In genomic region chr16:75045424-75045823, GRCh38 we compare ENCODE assay signal across 17 cellular contexts. TPM values are rescaled to one million over a fixed set of nuclear protein-coding genes. Genes with fewer than 3 reads are reported as not detected.
DNase-seq lines count a peak whose midpoint lies in the region; ATAC-seq and TF ChIP-seq lines count a peak whose summit lies in the region.
"Had no signal": no experiment of that assay in that cellular context is flagged by ENCODE, and none has a peak within 500 bp of the region (broad histone marks: within the 10 kb centered on the region; RNA-seq: fewer than 3 reads in every experiment).

No MANE protein-coding gene starts in this region.

- WGBS in psoas muscle, 3 donors, result 18 to 33% (median 21%) methylated on average over 3 of the region's 3 CpGs
- 69 to 70% methylated on average over 3 of the region's 3 CpGs for WGBS in upper lobe of left lung, 2 donors

- TF ChIP-seq EP300 in upper lobe of left lung (IDR thresholded peaks at IDR 0.05), result no peak

- H3K27me3 ChIP-seq in psoas muscle (ENCODE audit: insufficient read depth in 3 of 3, low read length in 2 of 3), result no peaks in the 10 kb centered on the region
- H3K27me3 ChIP-seq in upper lobe of left lung, result no peaks in the 10 kb centered on the region

- DNase-seq in coronary artery (ENCODE audit: low spot score), result no peak
- DNase-seq in psoas muscle, result no peak
- DNase-seq in upper lobe of left lung, result no peak
- no peak for DNase-seq in activated effector memory CD4-positive, alpha-beta T cell treated with Interleukin-2 at 50 U/mL for 16 hours
- no peak for DNase-seq in NCI-H187 (lab: John Stamatoyannopoulos, UW)
- DNase-seq: activated CD4-positive, alpha-beta T cell treated with anti-CD3 and anti-CD28 coated beads, Interleukin-2, amount 10 ng/mL, durations not matched to agents 24 days and 14 days; activated CD8-positive, alpha-beta memory T cell treated with anti-CD3 and anti-CD28 coated beads, Interleukin-2, amount 50 U/mL, for 48 hours; amniotic stem cell; central memory CD4-positive, alpha-beta T cell; GDM1; naive B cell; NCI-H526 treated with DMSO at 0.1 percent for 48 hours; stimulated activated CD4-positive, alpha-beta T cell treated with anti-CD3 and anti-CD28 coated beads, Interleukin-4, amount 100 ng/mL, for 1 hour had no signal

- no peak for TF ChIP-seq CTCF in coronary artery (IDR thresholded peaks at IDR 0.05)
- TF ChIP-seq CTCF in psoas muscle (IDR thresholded peaks at IDR 0.05), result no peak
- no peak for TF ChIP-seq CTCF in upper lobe of left lung (IDR thresholded peaks at IDR 0.05)

- intact Hi-C loops in psoas muscle (cut with DNase I), result loop anchor here in 1 of 2 donors (5.0 kb wide), 1 partner anchor 42 kb away; no protein-coding TSS in a partner anchor

- ATAC-seq in psoas muscle, result peak in 1 of 4 donors; percentile 2
- no peak for ATAC-seq in upper lobe of left lung (ENCODE audit: low FRiP score in 2 of 2)
- ATAC-seq in HG03521 (IDR thresholded peaks at IDR 0.05; ENCODE audit: unreplicated experiment), result no peak

- H3K4me1 ChIP-seq in psoas muscle (peaks cover 64% of the 10 kb centered on the region), upper lobe of left lung (peaks cover 29 to 47% (median 35%) of the 10 kb centered on the region in 4 donors)

- no peak for TF ChIP-seq POLR2A in upper lobe of left lung (IDR thresholded peaks at IDR 0.05)

- H3K9me3 ChIP-seq in KOPT-K1 (ENCODE audit: insufficient read depth, low read length, poor library complexity, severe bottlenecking) (peaks cover 15% of the 10 kb centered on the region), psoas muscle (no peaks in the 10 kb centered on the region), upper lobe of left lung (no peaks in the 10 kb centered on the region)

- H3K27ac ChIP-seq in KOPT-K1 (ENCODE audit: low read depth, low read length, poor library complexity, severe bottlenecking), result peak overlapping the region; percentile 34
- peak overlapping the region; percentile 75 to 76 for H3K27ac ChIP-seq in coronary artery
- H3K27ac ChIP-seq in psoas muscle, result peak overlapping the region; percentile 74
- H3K27ac ChIP-seq in upper lobe of left lung, result peak overlapping the region; percentile 51 to 69 (median 62)
- H3K27ac ChIP-seq: KMS-11 had no signal

- H3K4me3 ChIP-seq in coronary artery, result no peak overlapping the region
- H3K4me3 ChIP-seq in psoas muscle, result peak overlapping the region; percentile 18
- no peak overlapping the region for H3K4me3 ChIP-seq in upper lobe of left lung
- H3K4me3 ChIP-seq: smooth muscle cell had no signal

- H3K36me3 ChIP-seq in KOPT-K1 (ENCODE audit: insufficient read depth, low read length) (peaks cover 23% of the 10 kb centered on the region; the same call in 1 of the 2 replicates), psoas muscle (ENCODE audit: insufficient read depth in 1 of 2, low read depth in 1 of 2) (no peaks in the 10 kb centered on the region), upper lobe of left lung (no peaks in the 10 kb centered on the region)

RNA-seq across cellular contexts. Expression of gene ZNRF1, which starts 46.6 kb away (rescaled TPM):
- total RNA-seq in psoas muscle (10 to 100 TPM; 21.1 to 57.0 (median 36.1) TPM), upper lobe of left lung (10 to 100 TPM; 18.5 to 40.0 (median 27.1) TPM)
- polyA plus RNA-seq in psoas muscle, result 10 to 100 TPM in 2 of 3 donors, 1 to 10 TPM in 1; 6.7 to 27.4 (median 15.5) TPM
